In genomic region chr19:54470991-54471782, GRCh38 we compare ENCODE assay signal across 9 cellular contexts. TPM values are rescaled to one million over a fixed set of nuclear protein-coding genes. Genes with fewer than 3 reads are reported as not detected.
DNase-seq lines count a peak whose midpoint lies in the region; ATAC-seq and TF ChIP-seq lines count a peak whose summit lies in the region.
"Had no signal": no experiment of that assay in that cellular context is flagged by ENCODE, and none has a peak within 500 bp of the region (broad histone marks: within the 10 kb centered on the region; RNA-seq: fewer than 3 reads in every experiment).

No MANE protein-coding gene starts in this region.

- peaks cover 0 to 7% (median 0%) of the 10 kb centered on the region in 9 donors for H3K36me3 ChIP-seq in heart right ventricle
- H3K36me3 ChIP-seq in parathyroid adenoma (ENCODE audit: control insufficient read depth, insufficient read depth, low read length): no peaks in the 10 kb centered on the region

- DNase-seq in Calu3 (peak; percentile 52), heart right ventricle (peak; percentile 55 to 66)

- H3K9me3 ChIP-seq in heart right ventricle (no peaks in the 10 kb centered on the region), parathyroid adenoma (ENCODE audit: control insufficient read depth, low read length) (no peaks in the 10 kb centered on the region)

- peak overlapping the region; percentile 76 for H3K4me2 ChIP-seq in parathyroid adenoma (ENCODE audit: low read length)

- no TSS peak for BruUV-seq in Calu3 (replicated peaks; lab: Mats Ljungman, UMichigan)

- H3K4me1 ChIP-seq in heart right ventricle: peaks cover 5 to 44% (median 36%) of the 10 kb centered on the region in 9 donors
- peaks cover 5% of the 10 kb centered on the region for H3K4me1 ChIP-seq in parathyroid adenoma

- H3K27ac ChIP-seq in heart right ventricle (peak overlapping the region; percentile 76 to 95 (median 88)), parathyroid adenoma (no peak overlapping the region)

- H3K9ac ChIP-seq in parathyroid adenoma: no peak overlapping the region

- H3K4me3 Mint-ChIP-seq in Calu3 (ENCODE audit: low read depth, unreplicated experiment): peak overlapping the region; percentile 73
- H3K4me3 Mint-ChIP-seq in activated T-helper 17 cell treated with anti-CD3 and anti-CD28 coated beads, Interleukin-2, amount 50 U/mL, for 72 hours: peak overlapping the region; percentile 38
- H3K4me3 Mint-ChIP-seq: stimulated activated naive CD8-positive, alpha-beta T cell treated with anti-CD3 and anti-CD28 coated beads, Interleukin-15, Interleukin-2, amounts not matched to agents 100 ng/mL and 50 ng/mL, for 24 hours had no signal

- TF ChIP-seq CTCF in Calu3 (IDR thresholded peaks at IDR 0.05; ENCODE audit: unreplicated experiment) (no peak), heart right ventricle (IDR thresholded peaks at IDR 0.05) (no peak), parathyroid adenoma (IDR thresholded peaks at IDR 0.05) (no peak)

- peak overlapping the region; percentile 66 for H2AFZ ChIP-seq in parathyroid adenoma

- CTCF ChIA-PET in Calu3 (lab: Charles Lee): interaction anchor here (0.7 kb wide), 2 partner anchors 42 to 102 kb away, joined by 3 read pairs; no protein-coding TSS in a partner anchor

- peak overlapping the region; percentile 34 for H3K27ac Mint-ChIP-seq in Calu3 (ENCODE audit: unreplicated experiment)
- no peak overlapping the region for H3K27ac Mint-ChIP-seq in activated T-helper 17 cell treated with anti-CD3 and anti-CD28 coated beads, Interleukin-2, amount 50 U/mL, for 72 hours

- peaks cover 21% of the 10 kb centered on the region for H3K27me3 Mint-ChIP-seq in Calu3 (ENCODE audit: unreplicated experiment)
- peaks cover 36% of the 10 kb centered on the region for H3K27me3 Mint-ChIP-seq in activated T-helper 17 cell treated with anti-CD3 and anti-CD28 coated beads, Interleukin-2, amount 50 U/mL, for 72 hours

- ATAC-seq in activated T-helper 17 cell treated with anti-CD3 and anti-CD28 coated beads, Interleukin-2, amount 50 U/mL, for 72 hours (replicated peaks): peak; percentile 54
- ATAC-seq in heart right ventricle (peak; percentile 8 to 46 (median 38)), GM18870 (IDR thresholded peaks at IDR 0.05; ENCODE audit: unreplicated experiment) (no peak), HG03039 (IDR thresholded peaks at IDR 0.05; ENCODE audit: unreplicated experiment) (no peak), HG03095 (IDR thresholded peaks at IDR 0.05; ENCODE audit: unreplicated experiment) (no peak), GM19463 (IDR thresholded peaks at IDR 0.05; ENCODE audit: unreplicated experiment) (no peak)

- H3K4me3 ChIP-seq in heart right ventricle: peak overlapping the region; percentile 45 to 67 (median 55)
- H3K4me3 ChIP-seq in parathyroid adenoma (ENCODE audit: low read depth, low read length): peak overlapping the region; percentile 53

- H3K36me3 Mint-ChIP-seq in Calu3 (ENCODE audit: insufficient read depth, unreplicated experiment): peaks cover 12% of the 10 kb centered on the region
- no peaks in the 10 kb centered on the region for H3K36me3 Mint-ChIP-seq in activated T-helper 17 cell treated with anti-CD3 and anti-CD28 coated beads, Interleukin-2, amount 50 U/mL, for 72 hours (ENCODE audit: low read depth)

- H3K27me3 ChIP-seq in heart right ventricle: peaks cover 0 to 78% (median 20%) of the 10 kb centered on the region in 7 donors
- no peaks in the 10 kb centered on the region for H3K27me3 ChIP-seq in parathyroid adenoma (ENCODE audit: control insufficient read depth, insufficient read depth, low read length)

- intact Hi-C loops in Calu3 (cut with micrococcal nuclease; ENCODE audit: unreplicated experiment): no loop called here
- intact Hi-C loops in heart right ventricle (cut with DNase I): no loop called here

- H3K79me2 ChIP-seq in parathyroid adenoma: no peaks in the 10 kb centered on the region

- H3K4me1 Mint-ChIP-seq in Calu3 (ENCODE audit: low read depth, unreplicated experiment): peaks cover 39% of the 10 kb centered on the region
- H3K4me1 Mint-ChIP-seq in activated T-helper 17 cell treated with anti-CD3 and anti-CD28 coated beads, Interleukin-2, amount 50 U/mL, for 72 hours: no peaks in the 10 kb centered on the region

- WGBS in heart right ventricle, 2 donors: 2% methylated on average over 58 to 60 of the region's 60 CpGs

- no peaks in the 10 kb centered on the region for H3K9me3 Mint-ChIP-seq in Calu3 (ENCODE audit: low read depth, unreplicated experiment)
- no peaks in the 10 kb centered on the region for H3K9me3 Mint-ChIP-seq in activated T-helper 17 cell treated with anti-CD3 and anti-CD28 coated beads, Interleukin-2, amount 50 U/mL, for 72 hours
- H3K9me3 Mint-ChIP-seq: stimulated activated naive CD8-positive, alpha-beta T cell treated with anti-CD3 and anti-CD28 coated beads, Interleukin-15, Interleukin-2, amounts not matched to agents 100 ng/mL and 50 ng/mL, for 24 hours had no signal

RNA-seq across cellular contexts. Expression of gene CDC42EP5, which starts 1.9 kb away (rescaled TPM):
- total RNA-seq in Calu3 (2022) (12.9 and 19.7 TPM in 2 replicates), heart right ventricle (10 to 100 TPM in 5 of 10 donors, 1 to 10 TPM in 5; 5.3 to 22.8 (median 9.7) TPM)
- not detected for total RNA-seq in activated T-helper 17 cell treated with anti-CD3 and anti-CD28 coated beads, Interleukin-2, amount 50 U/mL, for 72 hours
- 10 to 100 TPM; 11.2 to 21.9 TPM for polyA plus RNA-seq in heart right ventricle

RNA-seq across cellular contexts. Expression of gene LENG9, which starts 7.6 kb away (rescaled TPM):
- total RNA-seq in Calu3 (2022): 14.7 and 16.4 TPM in 2 replicates
- total RNA-seq in activated T-helper 17 cell treated with anti-CD3 and anti-CD28 coated beads, Interleukin-2, amount 50 U/mL, for 72 hours: 1 to 10 TPM; 3.1 to 4.4 TPM
- total RNA-seq in heart right ventricle: 1 to 10 TPM; 1.0 to 4.2 (median 1.5) TPM
- polyA plus RNA-seq in heart right ventricle: 1 to 10 TPM; 1.6 to 2.6 TPM

RNA-seq across cellular contexts. Expression of gene LENG8, which starts 22.2 kb away (rescaled TPM):
- total RNA-seq in Calu3 (2022): 256 and 267 TPM in 2 replicates
- 100 to 1,000 TPM; 153 to 200 TPM for total RNA-seq in activated T-helper 17 cell treated with anti-CD3 and anti-CD28 coated beads, Interleukin-2, amount 50 U/mL, for 72 hours
- total RNA-seq in heart right ventricle: 10 to 100 TPM; 45.5 to 76.2 (median 56.8) TPM
- 100 to 1,000 TPM in 1 of 2 donors, 10 to 100 TPM in 1; 34.3 to 194 TPM for polyA plus RNA-seq in heart right ventricle

RNA-seq across cellular contexts. Expression of gene LAIR2, which starts 31.4 kb away (rescaled TPM):
- total RNA-seq in Calu3 (2022) (not detected in 2 replicates), heart right ventricle (1 to 10 TPM in 1 of 10 donors, under 1 TPM in 1, not detected in 8; 0.76 to 2.5 TPM)
- total RNA-seq in activated T-helper 17 cell treated with anti-CD3 and anti-CD28 coated beads, Interleukin-2, amount 50 U/mL, for 72 hours: under 1 TPM in 1 of 2 donors, not detected in 1; 0.66 TPM
- not detected for polyA plus RNA-seq in heart right ventricle

RNA-seq across cellular contexts. Expression of gene TTYH1, which starts 55.9 kb away (rescaled TPM):
- 2.9 and 3.9 TPM in 2 replicates for total RNA-seq in Calu3 (2022)
- total RNA-seq in activated T-helper 17 cell treated with anti-CD3 and anti-CD28 coated beads, Interleukin-2, amount 50 U/mL, for 72 hours: under 1 TPM in 1 of 2 donors, not detected in 1; 0.40 TPM
- total RNA-seq in heart right ventricle: 1 to 10 TPM in 5 of 10 donors, under 1 TPM in 5; 0.37 to 4.3 (median 1.0) TPM
- 1 to 10 TPM; 1.8 to 3.1 TPM for polyA plus RNA-seq in heart right ventricle

Comparison
In these comparisons a context has a peak if more than half of its experiments do, and no peak if none do; other contexts are left out.
1. ATAC-seq: peak in activated T-helper 17 cell treated with anti-CD3 and anti-CD28 coated beads, Interleukin-2, amount 50 U/mL, for 72 hours (single experiment) and heart right ventricle (8 of 8); none in GM18870 (single experiment), HG03039 (single experiment), HG03095 (single experiment) and GM19463 (single experiment).
2. RNA of gene CDC42EP5, which starts 1.9 kb away (total RNA-seq): 12.9 to 19.7 TPM in Calu3 and 5.3 to 22.8 TPM in heart right ventricle; not detected in activated T-helper 17 cell treated with anti-CD3 and anti-CD28 coated beads, Interleukin-2, amount 50 U/mL, for 72 hours; every median in the first group is over 4 times any median in the second.